Comparison of ENCODE assay signal across 1 cellular context in the genomic region with DNA sequence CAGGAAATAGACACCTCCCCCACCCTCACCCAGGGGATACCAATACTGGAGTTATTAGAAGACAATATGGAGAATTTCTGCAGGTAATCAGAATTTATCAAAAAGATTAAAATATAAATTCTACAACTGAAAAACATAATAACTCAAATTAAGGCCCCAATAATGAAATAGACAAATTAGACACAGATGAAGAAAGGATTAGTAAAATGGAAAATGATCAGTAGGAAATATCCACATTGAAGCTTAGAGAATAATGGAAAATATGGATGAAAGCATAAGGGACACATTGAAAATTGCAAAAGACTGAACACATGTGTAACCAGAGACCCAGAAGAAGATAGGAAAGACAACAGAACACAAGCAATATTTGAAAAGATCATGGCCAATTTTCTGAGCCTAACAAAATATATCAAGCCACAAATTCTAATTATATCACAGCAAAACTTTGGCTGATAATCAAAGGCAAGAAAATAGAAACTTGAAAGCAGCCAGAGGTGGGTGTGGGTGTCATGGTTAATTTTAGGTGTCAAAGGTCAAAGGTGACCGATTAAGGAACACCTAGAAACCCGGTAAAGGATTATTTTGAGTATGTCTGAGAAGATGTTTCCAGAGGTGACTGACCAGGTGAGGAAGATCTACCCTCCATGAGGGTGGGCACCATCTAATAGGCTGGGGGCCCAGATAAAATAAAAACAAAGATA.
A peak's percentile ranks its signal among the peaks of the same experiment; 100 is the strongest.
TF ChIP-seq lines count a peak whose summit lies in the region.

No MANE protein-coding gene starts in this region.

TF ChIP-seq in HEK293, 187 proteins besides CTCF, POLR2A, EP300 and RAD21 (continued from another document):
- TF ChIP-seq TRIM28 (IDR thresholded peaks at IDR 0.05; ENCODE audit: borderline replicate concordance, low read length) (peak; percentile 78; the same call in 1 of the 2 replicates), ZNF221 (tag by site-specific recombination; IDR thresholded peaks at IDR 0.05; ENCODE audit: borderline replicate concordance) (no peak), ZNF654 (tag by site-specific recombination; IDR thresholded peaks at IDR 0.05; ENCODE audit: low read depth) (no peak), SETDB1 (IDR thresholded peaks at IDR 0.05; ENCODE audit: insufficient read length, low read length) (peak; percentile 98)
- TF ChIP-seq, protein P1, sequence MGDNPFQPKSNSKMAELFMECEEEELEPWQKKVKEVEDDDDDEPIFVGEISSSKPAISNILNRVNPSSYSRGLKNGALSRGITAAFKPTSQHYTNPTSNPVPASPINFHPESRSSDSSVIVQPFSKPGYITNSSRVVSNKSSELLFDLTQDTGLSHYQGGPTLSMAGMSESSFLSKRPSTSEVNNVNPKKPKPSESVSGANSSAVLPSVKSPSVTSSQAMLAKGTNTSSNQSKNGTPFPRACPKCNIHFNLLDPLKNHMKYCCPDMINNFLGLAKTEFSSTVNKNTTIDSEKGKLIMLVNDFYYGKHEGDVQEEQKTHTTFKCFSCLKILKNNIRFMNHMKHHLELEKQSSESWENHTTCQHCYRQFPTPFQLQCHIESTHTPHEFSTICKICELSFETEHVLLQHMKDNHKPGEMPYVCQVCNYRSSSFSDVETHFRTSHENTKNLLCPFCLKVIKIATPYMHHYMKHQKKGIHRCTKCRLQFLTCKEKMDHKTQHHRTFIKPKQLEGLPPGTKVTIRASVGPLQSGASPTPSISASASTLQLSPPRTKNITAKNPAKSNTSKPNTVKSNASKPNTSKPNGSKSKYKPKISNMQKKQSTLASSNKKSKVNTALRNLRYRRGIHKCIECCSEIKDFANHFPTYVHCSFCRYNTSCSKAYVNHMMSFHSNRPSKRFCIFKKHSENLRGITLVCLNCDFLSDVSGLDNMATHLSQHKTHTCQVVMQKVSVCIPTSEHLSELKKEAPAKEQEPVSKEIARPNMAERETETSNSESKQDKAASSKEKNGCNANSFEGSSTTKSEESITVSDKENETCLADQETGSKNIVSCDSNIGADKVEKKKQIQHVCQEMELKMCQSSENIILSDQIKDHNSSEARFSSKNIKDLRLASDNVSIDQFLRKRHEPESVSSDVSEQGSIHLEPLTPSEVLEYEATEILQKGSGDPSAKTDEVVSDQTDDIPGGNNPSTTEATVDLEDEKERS (tag by site-specific recombination; IDR thresholded peaks at IDR 0.05): peak; percentile 91
